In the genomic region with DNA sequence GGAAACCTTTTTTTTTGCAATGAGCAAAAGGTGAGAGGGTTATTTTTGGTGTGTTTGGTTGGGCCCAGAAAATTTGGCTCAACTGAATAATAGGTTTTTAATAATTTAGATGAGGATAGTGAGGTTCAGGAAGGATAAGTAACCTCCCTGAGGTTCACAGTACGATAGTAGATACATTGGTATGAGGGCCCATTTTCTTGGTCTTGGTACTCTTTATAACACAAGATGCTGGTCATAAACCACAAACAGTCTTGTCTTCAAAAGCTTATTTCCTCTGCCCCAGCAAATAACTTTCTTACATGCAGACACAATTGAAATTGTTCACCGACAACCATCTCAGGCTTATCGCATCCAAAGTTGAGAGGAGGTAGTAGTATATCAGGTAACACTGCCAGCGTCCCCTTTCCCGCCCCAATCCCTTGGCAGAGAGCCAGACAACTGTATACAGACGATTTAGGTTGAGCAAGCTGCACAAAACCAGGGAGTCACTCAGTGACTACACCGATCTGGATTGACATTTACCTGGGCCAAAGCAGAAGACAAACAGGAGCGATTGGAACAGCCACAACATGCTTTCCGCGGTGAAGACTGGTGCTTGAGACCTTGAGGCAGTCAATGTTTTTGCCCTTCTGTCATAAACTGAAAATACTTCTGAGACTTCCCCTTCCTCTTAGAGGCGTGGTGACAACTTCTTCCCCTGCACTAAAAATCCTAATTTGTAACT, we compare ENCODE assay signal across 8 cellular contexts. TPM values are rescaled to one million over a fixed set of nuclear protein-coding genes. Genes with fewer than 3 reads are reported as not detected.
A peak's percentile ranks its signal among the peaks of the same experiment; 100 is the strongest.
DNase-seq lines count a peak whose midpoint lies in the region; ATAC-seq lines count a peak whose summit lies in the region.

Gene SLAMF6, minus strand, starts transcription at position 634 of the 724 bp plus-strand sequence. Its CDS starts 63 bp downstream, at position 571.

- H3K4me1 Mint-ChIP-seq in activated T-cell treated with anti-CD3 and anti-CD28 coated beads, Interleukin-2, amount 50 U/mL, for 72 hours (ENCODE audit: low read depth): peaks cover 68% of the 10 kb centered on the region

- DNase-seq in KBM-7 (peak; percentile 66), amniotic stem cell (lab: John Stamatoyannopoulos, UW) (no peak), hippocampal formation (lab: John Stamatoyannopoulos, UW) (no peak), NCI-H1436 treated with DMSO at 0.1 percent for 48 hours (lab: John Stamatoyannopoulos, UW) (no peak)
- peak; percentile 45 to 58 for DNase-seq in activated T-cell treated with anti-CD3 and anti-CD28 coated beads, Interleukin-2, amount 50 U/mL, for 72 hours
- peak; percentile 41 for DNase-seq in stimulated activated CD4-positive, alpha-beta T cell treated with anti-CD3 and anti-CD28 coated beads, Interleukin-2, amount 100 ng/mL, for 48 hours

- peaks cover 16 to 17% of the 10 kb centered on the region in 2 donors for H3K9me3 Mint-ChIP-seq in activated T-cell treated with anti-CD3 and anti-CD28 coated beads, Interleukin-2, amount 50 U/mL, for 72 hours

- peaks cover 24 to 44% of the 10 kb centered on the region in 2 donors for H3K36me3 Mint-ChIP-seq in activated T-cell treated with anti-CD3 and anti-CD28 coated beads, Interleukin-2, amount 50 U/mL, for 72 hours (ENCODE audit: insufficient read depth in 2 of 2)

- peak within 1 kb of the TSS; percentile 77 to 96 for H3K4me3 Mint-ChIP-seq in activated T-cell treated with anti-CD3 and anti-CD28 coated beads, Interleukin-2, amount 50 U/mL, for 72 hours

- H3K27me3 Mint-ChIP-seq in activated T-cell treated with anti-CD3 and anti-CD28 coated beads, Interleukin-2, amount 50 U/mL, for 72 hours (ENCODE audit: low read depth): no peaks in the 10 kb centered on the region

- peak; percentile 55 for ATAC-seq in GM18909 (IDR thresholded peaks at IDR 0.05; ENCODE audit: poor library complexity, unreplicated experiment)
- ATAC-seq in activated T-cell treated with anti-CD3 and anti-CD28 coated beads, Interleukin-2, amount 50 U/mL, for 72 hours (replicated peaks in 1 of 2): peak; percentile 50 to 53
- no peak for ATAC-seq in HG03095 (IDR thresholded peaks at IDR 0.05; ENCODE audit: unreplicated experiment)

- peak within 1 kb of the TSS; percentile 99 for H3K27ac Mint-ChIP-seq in activated T-cell treated with anti-CD3 and anti-CD28 coated beads, Interleukin-2, amount 50 U/mL, for 72 hours

- in situ Hi-C loops in KBM-7 (cut with MboI; ENCODE audit: low pct_unique_long_range_greater_than_20kb, low sequenced_read_pairs): no loop called here

RNA-seq across cellular contexts. Expression of gene SLAMF6, which starts in this region (rescaled TPM):
- total RNA-seq in activated T-cell treated with anti-CD3 and anti-CD28 coated beads, Interleukin-2, amount 50 U/mL, for 72 hours: 10 to 100 TPM; 41.6 to 48.8 TPM

Comparison
In these comparisons a context has a peak if more than half of its experiments do, and no peak if none do; other contexts are left out.
1. DNase-seq: peak in KBM-7 (single experiment), activated T-cell treated with anti-CD3 and anti-CD28 coated beads, Interleukin-2, amount 50 U/mL, for 72 hours (2 of 2) and stimulated activated CD4-positive, alpha-beta T cell treated with anti-CD3 and anti-CD28 coated beads, Interleukin-2, amount 100 ng/mL, for 48 hours (2 of 2); none in amniotic stem cell (single experiment), hippocampal formation (0 of 2) and NCI-H1436 treated with DMSO at 0.1 percent for 48 hours (single experiment).